24 cellular contexts compared by ENCODE assay signal in genomic region chr11:111500481-111500880, GRCh38. TPM values are rescaled to one million over a fixed set of nuclear protein-coding genes. Genes with fewer than 3 reads are reported as not detected.
DNase-seq lines count a peak whose midpoint lies in the region; TF ChIP-seq lines count a peak whose summit lies in the region.
"Had no signal": no experiment of that assay in that cellular context is flagged by ENCODE, and none has a peak within 500 bp of the region (broad histone marks: within the 10 kb centered on the region; RNA-seq: fewer than 3 reads in every experiment).

No MANE protein-coding gene starts in this region.

- H3K4me1 ChIP-seq in mammary epithelial cell (ENCODE audit: insufficient read depth, low read length) = peaks cover 13% of the 10 kb centered on the region
- H3K4me1 ChIP-seq: BLaER1 had no signal

- H3K27ac ChIP-seq in mammary epithelial cell (ENCODE audit: insufficient read depth, low read depth, low read length) = no peak overlapping the region
- H3K27ac ChIP-seq: BLaER1 had no signal

- POLR2A ChIA-PET in MCF 10A (lab: Yijun Ruan, JAX) = interaction anchor here (0.6 to 0.7 kb wide), 2 partner anchors 40 to 58 kb away, joined by 3 read pairs; no protein-coding TSS in a partner anchor

- no peaks in the 10 kb centered on the region for H3K9me3 Mint-ChIP-seq in MCF 10A (ENCODE audit: unreplicated experiment)
- H3K9me3 Mint-ChIP-seq: CD4-positive, alpha-beta T cell; T-cell had no signal

- in situ Hi-C loops in mammary epithelial cell (cut with MboI; ENCODE audit: low sequenced_read_pairs in 2 of 2) = no loop called here

- H2AFZ ChIP-seq in mammary epithelial cell (ENCODE audit: low read depth, low read length) = peak overlapping the region; percentile 30

- dilution Hi-C loops in mammary epithelial cell (cut with HindIII; ENCODE audit: low sequenced_read_pairs) = no loop called here

- no peaks in the 10 kb centered on the region for H4K20me1 ChIP-seq in mammary epithelial cell (ENCODE audit: insufficient read depth, low read length)
- H4K20me1 ChIP-seq: BLaER1 had no signal

- no peaks in the 10 kb centered on the region for H3K27me3 Mint-ChIP-seq in MCF 10A (ENCODE audit: insufficient read depth, unreplicated experiment)

- no peaks in the 10 kb centered on the region for H3K79me2 ChIP-seq in mammary epithelial cell (ENCODE audit: insufficient read depth, low read length)

- no peak overlapping the region for H3K27ac Mint-ChIP-seq in MCF 10A (ENCODE audit: low read depth, unreplicated experiment)
- H3K27ac Mint-ChIP-seq: CD4-positive, alpha-beta T cell; T-cell had no signal

- no peak overlapping the region for H3K4me2 ChIP-seq in mammary epithelial cell (ENCODE audit: insufficient read depth, low read depth, low read length)
- H3K4me2 ChIP-seq: BLaER1 had no signal

- intact Hi-C loops in mammary epithelial cell (cut with micrococcal nuclease) = no loop called here
- intact Hi-C loops in MCF 10A (cut with micrococcal nuclease) = no loop called here

- no peaks in the 10 kb centered on the region for H3K9me3 ChIP-seq in mammary epithelial cell (replicated peaks; ENCODE audit: insufficient read depth, low read length)
- H3K9me3 ChIP-seq: BLaER1 had no signal

- no peak overlapping the region for H3K4me3 ChIP-seq in mammary epithelial cell (replicated peaks in 1 of 3; ENCODE audit: insufficient read depth in 1 of 3, low read depth in 2 of 3, low read length in 3 of 3)
- no peak overlapping the region for H3K4me3 ChIP-seq in epithelial cell of esophagus (ENCODE audit: low read length)
- H3K4me3 ChIP-seq: BLaER1, GM12878 had no signal

- no peaks in the 10 kb centered on the region for H3K4me1 Mint-ChIP-seq in MCF 10A (ENCODE audit: insufficient read depth, unreplicated experiment)
- H3K4me1 Mint-ChIP-seq: T-cell had no signal

- DNase-seq in mammary epithelial cell (peak; percentile 72), MCF 10A (ENCODE audit: unreplicated experiment) (no peak), NCI-H345 treated with DMSO at 0.1 percent for 48 hours (lab: John Stamatoyannopoulos, UW; ENCODE audit: unreplicated experiment) (peak; percentile 26), epithelial cell of esophagus (ENCODE audit: low read depth) (peak; percentile 77), NCI-H2029 (lab: John Stamatoyannopoulos, UW) (no peak), HUDEP-2 (lab: John Stamatoyannopoulos, UW; ENCODE audit: unreplicated experiment in 76 of 76) (no peak)
- DNase-seq in activated CD8-positive, alpha-beta memory T cell treated with anti-CD3 and anti-CD28 coated beads for 24 hours = no peak
- DNase-seq: CD4-positive, alpha-beta T cell; DMS79; EL; GDM1; NCI-H1092 treated with DMSO at 0.1 percent for 48 hours; NCI-H146; NCI-H1930; NCI-H446 treated with DMSO at 0.1 percent for 48 hours; NCI-H526; RPMI8226; SHP77; T-cell had no signal

- CTCF ChIA-PET in mammary epithelial cell (lab: Charles Lee; ENCODE audit: low non-redundant PET) (no interaction called here), MCF 10A (lab: Yijun Ruan, JAX) (interaction anchor here (0.7 to 1.0 kb wide), 2 partner anchors 31 to 101 kb away, joined by 4 read pairs; no protein-coding TSS in a partner anchor)

- H3K4me3 Mint-ChIP-seq in MCF 10A (ENCODE audit: unreplicated experiment) = no peak overlapping the region
- H3K4me3 Mint-ChIP-seq: CD4-positive, alpha-beta T cell; T-cell had no signal

- no peaks in the 10 kb centered on the region for H3K36me3 ChIP-seq in mammary epithelial cell (ENCODE audit: insufficient read depth, low read length)
- H3K36me3 ChIP-seq: BLaER1 had no signal

- no TSS peak for BruUV-seq in mammary epithelial cell (replicated peaks; lab: Mats Ljungman, UMichigan)
- BruUV-seq in MCF 10A (replicated peaks; lab: Mats Ljungman, UMichigan) = no TSS peak

- 92% methylated on average over 1 of the region's 1 CpG for WGBS in mammary epithelial cell (ENCODE audit: low coverage, missing lambda C conversion rate)

- no peaks in the 10 kb centered on the region for H3K36me3 Mint-ChIP-seq in MCF 10A (ENCODE audit: insufficient read depth, unreplicated experiment)
- H3K36me3 Mint-ChIP-seq: T-cell had no signal

- no peaks in the 10 kb centered on the region for H3K27me3 ChIP-seq in mammary epithelial cell (ENCODE audit: insufficient read depth, low read length)
- H3K27me3 ChIP-seq: BLaER1 had no signal

- H3K9ac ChIP-seq in mammary epithelial cell (ENCODE audit: insufficient read depth, low read length) = no peak overlapping the region
- H3K9ac ChIP-seq: BLaER1 had no signal

- no peak for TF ChIP-seq CTCF in mammary epithelial cell (conservative IDR thresholded peaks at IDR 0.05 in 1 of 2, IDR thresholded peaks at IDR 0.05 in 1 of 2; ENCODE audit: extremely low read depth in 1 of 2, insufficient read depth in 1 of 2, low read depth in 1 of 2, low read length in 2 of 2)
- TF ChIP-seq CTCF in MCF 10A (IDR thresholded peaks at IDR 0.05; ENCODE audit: unreplicated experiment) = no peak
- TF ChIP-seq CTCF in epithelial cell of esophagus (IDR thresholded peaks at IDR 0.05; ENCODE audit: insufficient read depth, low read depth, low read length, missing control alignments) = no peak

RNA-seq across cellular contexts. Expression of gene BTG4, which starts 11.7 kb away (rescaled TPM):
- total RNA-seq in mammary epithelial cell = not detected
- 0.23 TPM for polyA plus RNA-seq in mammary epithelial cell
- not detected for polyA minus RNA-seq in mammary epithelial cell
- not detected in 2 replicates for total RNA-seq in MCF 10A (2022)
- total RNA-seq: CD4-positive, alpha-beta T cell; GM12878; SK-MEL-5; T-cell had no signal
- polyA plus RNA-seq: AG04450 had no signal

RNA-seq across cellular contexts. Expression of gene HOATZ, which starts 14.1 kb away (rescaled TPM):
- total RNA-seq in mammary epithelial cell = not detected
- polyA plus RNA-seq in mammary epithelial cell = not detected
- polyA minus RNA-seq in mammary epithelial cell = not detected
- total RNA-seq in MCF 10A (2022) = not detected in 2 replicates
- total RNA-seq: CD4-positive, alpha-beta T cell; H4; SK-MEL-5; T-cell had no signal
- polyA plus RNA-seq: GM12878 had no signal

RNA-seq across cellular contexts. Expression of gene LAYN, which starts 40.0 kb away (rescaled TPM):
- total RNA-seq in mammary epithelial cell (10 to 100 TPM in 1 of 2 donors, under 1 TPM in 1; 0.56 to 16.5 TPM), MCF 10A (2022) (not detected in 2 replicates)
- polyA plus RNA-seq in mammary epithelial cell = 6.0 TPM
- polyA minus RNA-seq in mammary epithelial cell = 15.6 TPM
- total RNA-seq: GM12878, SK-MEL-5 had no signal

Comparison
In these comparisons a context has a peak if more than half of its experiments do, and no peak if none do; other contexts are left out.
1. DNase-seq: peak in mammary epithelial cell (single experiment), NCI-H345 treated with DMSO at 0.1 percent for 48 hours (single experiment) and epithelial cell of esophagus (single experiment); none in MCF 10A (single experiment), NCI-H2029 (single experiment), activated CD8-positive, alpha-beta memory T cell treated with anti-CD3 and anti-CD28 coated beads for 24 hours (single experiment) and HUDEP-2 (0 of 76).